ENCODE assay signal across 3 cellular contexts in genomic region chr1:218207194-218207593, GRCh38.
TF ChIP-seq lines count a peak whose summit lies in the region.

No MANE protein-coding gene starts in this region.

TF ChIP-seq in IMR-90, 13 proteins besides CTCF, POLR2A, EP300 and RAD21 (continued from another document):
- TF ChIP-seq BHLHE40 (IDR thresholded peaks at IDR 0.05; ENCODE audit: low read depth, low read length) = no peak
- no peak for TF ChIP-seq CEBPB (IDR thresholded peaks at IDR 0.05; ENCODE audit: low read depth, low read length)
- no peak for TF ChIP-seq SMC3 (IDR thresholded peaks at IDR 0.05; ENCODE audit: low read depth, low read length)
- TF ChIP-seq MAFK (IDR thresholded peaks at IDR 0.05; ENCODE audit: low read depth, low read length) = no peak
- no peak for TF ChIP-seq USF2 (IDR thresholded peaks at IDR 0.05; ENCODE audit: low read depth, low read length)
- TF ChIP-seq MAZ (IDR thresholded peaks at IDR 0.05; ENCODE audit: borderline replicate concordance, low read depth, low read length) = no peak
- no peak for TF ChIP-seq ELK1 (IDR thresholded peaks at IDR 0.05; ENCODE audit: borderline replicate concordance, low read depth, low read length)
- TF ChIP-seq NFE2L2 (IDR thresholded peaks at IDR 0.05; ENCODE audit: low read depth, low read length) = no peak
- TF ChIP-seq FOS (IDR thresholded peaks at IDR 0.05; ENCODE audit: low read depth, low read length) = no peak

TF ChIP-seq in GM12878, 131 proteins besides CTCF, POLR2A, EP300 and RAD21 (continued from another document):
- TF ChIP-seq ZNF24 (IDR thresholded peaks at IDR 0.05) = no peak
- no peak for TF ChIP-seq GABPA (IDR thresholded peaks at IDR 0.05; ENCODE audit: low read depth)
TF ChIP-seq in GM12878: peak in this region for 0.

TF ChIP-seq in GM23338, 12 proteins besides CTCF, POLR2A, EP300 and RAD21 (continued from another document):
- TF ChIP-seq ETS1 (IDR thresholded peaks at IDR 0.05) (no peak), NANOG (IDR thresholded peaks at IDR 0.05; ENCODE audit: borderline replicate concordance) (no peak), JUNB (IDR thresholded peaks at IDR 0.05; ENCODE audit: unreplicated experiment) (no peak), EZH2 (IDR thresholded peaks at IDR 0.05; ENCODE audit: low read depth, unreplicated experiment) (no peak), STAT1 (IDR thresholded peaks at IDR 0.05; ENCODE audit: unreplicated experiment) (no peak), REST (IDR thresholded peaks at IDR 0.05; ENCODE audit: unreplicated experiment) (no peak), POLR2AphosphoS5 (IDR thresholded peaks at IDR 0.05; ENCODE audit: low read depth) (no peak), ZNF331 (CRISPR knock-in tag; IDR thresholded peaks at IDR 0.05; ENCODE audit: low read depth) (no peak), ZNF114 (CRISPR knock-in tag; IDR thresholded peaks at IDR 0.05) (no peak), EZH2phosphoT487 (IDR thresholded peaks at IDR 0.05; ENCODE audit: unreplicated experiment) (no peak), ZNF462 (CRISPR knock-in tag; IDR thresholded peaks at IDR 0.05) (no peak)
